In the genomic region with DNA sequence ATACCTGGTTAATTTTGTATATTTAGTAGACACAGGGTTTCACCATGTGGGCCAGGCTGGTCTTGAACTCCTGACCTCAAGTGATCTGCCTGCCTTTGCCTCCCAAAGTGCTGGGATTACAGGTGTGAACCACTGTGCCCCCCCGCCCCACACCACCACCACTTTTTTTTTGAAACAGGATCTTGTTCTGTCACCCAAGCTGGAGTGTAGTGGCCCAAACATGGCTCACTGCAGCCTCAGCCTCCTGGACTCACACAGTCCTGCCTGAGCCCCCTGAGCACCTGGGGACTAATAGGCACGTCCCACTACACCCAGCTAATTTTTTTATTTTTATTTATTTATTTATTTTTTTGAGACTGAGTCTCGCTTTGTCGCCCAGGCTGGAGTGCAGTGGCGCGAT, we compare ENCODE assay signal across 2 cellular contexts. TPM values are rescaled to one million over a fixed set of nuclear protein-coding genes. Genes with fewer than 3 reads are reported as not detected.
"Had no signal": no experiment of that assay in that cellular context is flagged by ENCODE, and none has a peak within 500 bp of the region (broad histone marks: within the 10 kb centered on the region; RNA-seq: fewer than 3 reads in every experiment).

No MANE protein-coding gene starts in this region.

RNA-seq across cellular contexts. Expression of a gene that starts 53.3 kb away (rescaled TPM):
- total RNA-seq: activated B cell treated with CpG ODN at 0.5 μM for 24 hours; activated CD4-positive, alpha-beta memory T cell treated with anti-CD3 and anti-CD28 coated beads, Interleukin-2, amount 10 ng/mL, durations not matched to agents 7 days and 5 days had no signal
